1 cellular context compared by ENCODE assay signal in the genomic region with DNA sequence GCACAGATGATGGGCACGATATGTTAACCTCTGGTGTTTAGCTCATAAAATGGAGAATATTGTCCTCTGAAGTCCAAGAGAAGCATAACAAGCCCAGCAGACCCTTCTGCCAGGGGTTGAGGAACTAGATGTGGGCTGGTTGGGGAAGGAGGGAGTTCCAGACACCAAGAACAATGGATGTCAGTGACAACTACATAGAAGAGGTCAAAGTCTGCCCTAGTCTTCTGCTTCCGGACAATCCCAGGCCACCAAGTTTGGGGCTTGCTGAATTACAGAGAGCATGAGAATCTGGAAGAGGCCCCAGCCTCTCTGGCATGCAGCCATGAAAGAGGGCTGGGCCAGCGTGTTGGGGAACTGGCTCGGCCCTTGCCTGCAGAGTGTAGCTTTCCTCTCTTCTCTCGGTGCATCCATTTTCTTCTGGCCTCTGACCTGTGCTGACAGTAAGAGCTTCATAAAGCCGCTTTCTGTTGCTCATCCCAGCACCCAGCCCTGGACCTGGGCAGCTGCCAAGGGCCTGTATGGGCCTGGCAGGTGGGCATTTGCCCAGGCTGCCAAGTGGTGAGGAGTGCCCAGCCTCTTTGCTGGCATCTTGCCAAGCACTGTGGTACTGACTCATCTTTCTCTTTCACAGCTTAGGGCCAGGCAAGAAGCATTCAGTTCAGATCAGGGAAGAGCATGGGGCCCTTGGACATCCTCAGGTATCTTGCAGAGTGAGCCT.
TF ChIP-seq lines count a peak whose summit lies in the region.

No MANE protein-coding gene starts in this region.

TF ChIP-seq in HEK293, 187 proteins besides CTCF, POLR2A, EP300 and RAD21 (continued from another document):
- TF ChIP-seq, protein P1, sequence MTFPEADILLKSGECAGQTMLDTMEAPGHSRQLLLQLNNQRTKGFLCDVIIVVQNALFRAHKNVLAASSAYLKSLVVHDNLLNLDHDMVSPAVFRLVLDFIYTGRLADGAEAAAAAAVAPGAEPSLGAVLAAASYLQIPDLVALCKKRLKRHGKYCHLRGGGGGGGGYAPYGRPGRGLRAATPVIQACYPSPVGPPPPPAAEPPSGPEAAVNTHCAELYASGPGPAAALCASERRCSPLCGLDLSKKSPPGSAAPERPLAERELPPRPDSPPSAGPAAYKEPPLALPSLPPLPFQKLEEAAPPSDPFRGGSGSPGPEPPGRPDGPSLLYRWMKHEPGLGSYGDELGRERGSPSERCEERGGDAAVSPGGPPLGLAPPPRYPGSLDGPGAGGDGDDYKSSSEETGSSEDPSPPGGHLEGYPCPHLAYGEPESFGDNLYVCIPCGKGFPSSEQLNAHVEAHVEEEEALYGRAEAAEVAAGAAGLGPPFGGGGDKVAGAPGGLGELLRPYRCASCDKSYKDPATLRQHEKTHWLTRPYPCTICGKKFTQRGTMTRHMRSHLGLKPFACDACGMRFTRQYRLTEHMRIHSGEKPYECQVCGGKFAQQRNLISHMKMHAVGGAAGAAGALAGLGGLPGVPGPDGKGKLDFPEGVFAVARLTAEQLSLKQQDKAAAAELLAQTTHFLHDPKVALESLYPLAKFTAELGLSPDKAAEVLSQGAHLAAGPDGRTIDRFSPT (tag by site-specific recombination; IDR thresholded peaks at IDR 0.05): peak; percentile 21; the same call in 1 of the 2 replicates
- TF ChIP-seq ZNF239 (tag by site-specific recombination; IDR thresholded peaks at IDR 0.05) (no peak), ZBTB7A (tag by site-specific recombination; IDR thresholded peaks at IDR 0.05; ENCODE audit: low read depth) (no peak), ZFP41 (tag by site-specific recombination; IDR thresholded peaks at IDR 0.05; ENCODE audit: borderline replicate concordance) (no peak), ZNF621 (tag by site-specific recombination; IDR thresholded peaks at IDR 0.05) (no peak), ZNF677 (tag by site-specific recombination; IDR thresholded peaks at IDR 0.05) (0 out of 2 replicates have a peak, but pooled peaks have one; percentile 28), ZNF48 (tag by site-specific recombination; IDR thresholded peaks at IDR 0.05) (no peak), ZNF221 (tag by site-specific recombination; IDR thresholded peaks at IDR 0.05; ENCODE audit: borderline replicate concordance) (no peak), KLF1 (tag by site-specific recombination; IDR thresholded peaks at IDR 0.05) (peak; percentile 41; the same call in 1 of the 2 replicates), ZNF394 (tag by site-specific recombination; IDR thresholded peaks at IDR 0.05; ENCODE audit: borderline replicate concordance) (no peak), ZNF350 (tag by site-specific recombination; IDR thresholded peaks at IDR 0.05) (peak; percentile 56; the same call in 1 of the 2 replicates), ZNF776 (tag by site-specific recombination; IDR thresholded peaks at IDR 0.05; ENCODE audit: borderline replicate concordance) (peak; percentile 90; the same call in 1 of the 2 replicates), ZNF660 (tag by site-specific recombination; IDR thresholded peaks at IDR 0.05) (peak; percentile 92), ZNF544 (tag by site-specific recombination; IDR thresholded peaks at IDR 0.05) (peak; percentile 94), ZNF585B (tag by site-specific recombination; IDR thresholded peaks at IDR 0.05) (no peak), SETDB1 (IDR thresholded peaks at IDR 0.05; ENCODE audit: insufficient read length, low read length) (no peak), ELK4 (IDR thresholded peaks at IDR 0.05; ENCODE audit: borderline replicate concordance, low read depth, low read length) (no peak), ZNF571 (tag by site-specific recombination; IDR thresholded peaks at IDR 0.05) (peak; percentile 61; the same call in 1 of the 2 replicates), FEZF1 (tag by site-specific recombination; IDR thresholded peaks at IDR 0.05) (peak; percentile 40; the same call in 1 of the 2 replicates), ZFP69B (tag by site-specific recombination; IDR thresholded peaks at IDR 0.05) (no peak), ZNF624 (tag by site-specific recombination; IDR thresholded peaks at IDR 0.05) (0 out of 2 replicates have a peak, but pooled peaks have one; percentile 38), ZNF629 (tag by site-specific recombination; IDR thresholded peaks at IDR 0.05) (0 out of 2 replicates have a peak, but pooled peaks have one; percentile 11), ZNF248 (tag by site-specific recombination; IDR thresholded peaks at IDR 0.05) (0 out of 2 replicates have a peak, but pooled peaks have one; percentile 40), ZNF174 (tag by site-specific recombination; IDR thresholded peaks at IDR 0.05) (0 out of 2 replicates have a peak, but pooled peaks have one; percentile 51)
- TF ChIP-seq, protein P2, sequence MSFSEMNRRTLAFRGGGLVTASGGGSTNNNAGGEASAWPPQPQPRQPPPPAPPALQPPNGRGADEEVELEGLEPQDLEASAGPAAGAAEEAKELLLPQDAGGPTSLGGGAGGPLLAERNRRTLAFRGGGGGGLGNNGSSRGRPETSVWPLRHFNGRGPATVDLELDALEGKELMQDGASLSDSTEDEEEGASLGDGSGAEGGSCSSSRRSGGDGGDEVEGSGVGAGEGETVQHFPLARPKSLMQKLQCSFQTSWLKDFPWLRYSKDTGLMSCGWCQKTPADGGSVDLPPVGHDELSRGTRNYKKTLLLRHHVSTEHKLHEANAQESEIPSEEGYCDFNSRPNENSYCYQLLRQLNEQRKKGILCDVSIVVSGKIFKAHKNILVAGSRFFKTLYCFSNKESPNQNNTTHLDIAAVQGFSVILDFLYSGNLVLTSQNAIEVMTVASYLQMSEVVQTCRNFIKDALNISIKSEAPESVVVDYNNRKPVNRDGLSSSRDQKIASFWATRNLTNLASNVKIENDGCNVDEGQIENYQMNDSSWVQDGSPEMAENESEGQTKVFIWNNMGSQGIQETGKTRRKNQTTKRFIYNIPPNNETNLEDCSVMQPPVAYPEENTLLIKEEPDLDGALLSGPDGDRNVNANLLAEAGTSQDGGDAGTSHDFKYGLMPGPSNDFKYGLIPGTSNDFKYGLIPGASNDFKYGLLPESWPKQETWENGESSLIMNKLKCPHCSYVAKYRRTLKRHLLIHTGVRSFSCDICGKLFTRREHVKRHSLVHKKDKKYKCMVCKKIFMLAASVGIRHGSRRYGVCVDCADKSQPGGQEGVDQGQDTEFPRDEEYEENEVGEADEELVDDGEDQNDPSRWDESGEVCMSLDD (tag by site-specific recombination; IDR thresholded peaks at IDR 0.05): peak; percentile 38; the same call in 1 of the 2 replicates
- TF ChIP-seq, protein P3, sequence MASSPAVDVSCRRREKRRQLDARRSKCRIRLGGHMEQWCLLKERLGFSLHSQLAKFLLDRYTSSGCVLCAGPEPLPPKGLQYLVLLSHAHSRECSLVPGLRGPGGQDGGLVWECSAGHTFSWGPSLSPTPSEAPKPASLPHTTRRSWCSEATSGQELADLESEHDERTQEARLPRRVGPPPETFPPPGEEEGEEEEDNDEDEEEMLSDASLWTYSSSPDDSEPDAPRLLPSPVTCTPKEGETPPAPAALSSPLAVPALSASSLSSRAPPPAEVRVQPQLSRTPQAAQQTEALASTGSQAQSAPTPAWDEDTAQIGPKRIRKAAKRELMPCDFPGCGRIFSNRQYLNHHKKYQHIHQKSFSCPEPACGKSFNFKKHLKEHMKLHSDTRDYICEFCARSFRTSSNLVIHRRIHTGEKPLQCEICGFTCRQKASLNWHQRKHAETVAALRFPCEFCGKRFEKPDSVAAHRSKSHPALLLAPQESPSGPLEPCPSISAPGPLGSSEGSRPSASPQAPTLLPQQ (tag by site-specific recombination; IDR thresholded peaks at IDR 0.05): 0 out of 2 replicates have a peak, but pooled peaks have one; percentile 35
- TF ChIP-seq, protein P4, sequence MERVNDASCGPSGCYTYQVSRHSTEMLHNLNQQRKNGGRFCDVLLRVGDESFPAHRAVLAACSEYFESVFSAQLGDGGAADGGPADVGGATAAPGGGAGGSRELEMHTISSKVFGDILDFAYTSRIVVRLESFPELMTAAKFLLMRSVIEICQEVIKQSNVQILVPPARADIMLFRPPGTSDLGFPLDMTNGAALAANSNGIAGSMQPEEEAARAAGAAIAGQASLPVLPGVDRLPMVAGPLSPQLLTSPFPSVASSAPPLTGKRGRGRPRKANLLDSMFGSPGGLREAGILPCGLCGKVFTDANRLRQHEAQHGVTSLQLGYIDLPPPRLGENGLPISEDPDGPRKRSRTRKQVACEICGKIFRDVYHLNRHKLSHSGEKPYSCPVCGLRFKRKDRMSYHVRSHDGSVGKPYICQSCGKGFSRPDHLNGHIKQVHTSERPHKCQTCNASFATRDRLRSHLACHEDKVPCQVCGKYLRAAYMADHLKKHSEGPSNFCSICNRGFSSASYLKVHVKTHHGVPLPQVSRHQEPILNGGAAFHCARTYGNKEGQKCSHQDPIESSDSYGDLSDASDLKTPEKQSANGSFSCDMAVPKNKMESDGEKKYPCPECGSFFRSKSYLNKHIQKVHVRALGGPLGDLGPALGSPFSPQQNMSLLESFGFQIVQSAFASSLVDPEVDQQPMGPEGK (tag by site-specific recombination; IDR thresholded peaks at IDR 0.05): no peak
